1 cellular context compared by ENCODE assay signal in genomic region chr18:778194-779007, GRCh38.
TF ChIP-seq lines count a peak whose summit lies in the region.

No MANE protein-coding gene starts in this region.

TF ChIP-seq in K562, 482 proteins besides CTCF, POLR2A, EP300 and RAD21 (continued from another document):
- TF ChIP-seq RBBP5 (IDR thresholded peaks at IDR 0.05; ENCODE audit: borderline replicate concordance, insufficient read depth, low read length, poor library complexity, severe bottlenecking) (peak; percentile 0), HBP1 (CRISPR knock-in tag; IDR thresholded peaks at IDR 0.05) (no peak), MLLT1 (IDR thresholded peaks at IDR 0.05) (0 out of 4 replicates have a peak, but pooled peaks of 1 of the 2 experiments have one; percentile 15), ZNF146 (CRISPR knock-in tag; IDR thresholded peaks at IDR 0.05; ENCODE audit: unreplicated experiment) (no peak), SMARCB1 (IDR thresholded peaks at IDR 0.05; ENCODE audit: insufficient read length, low read depth) (peak; percentile 13), ZC3H8 (IDR thresholded peaks at IDR 0.05) (peak; percentile 71; the same call in 1 of the 2 replicates), ZSCAN29 (IDR thresholded peaks at IDR 0.05) (peak; percentile 20; the same call in 1 of the 2 replicates), DLX4 (CRISPR knock-in tag; IDR thresholded peaks at IDR 0.05) (no peak), NFIC (IDR thresholded peaks at IDR 0.05) (peak; percentile 89), NR2C2 (CRISPR knock-in tag; IDR thresholded peaks at IDR 0.05) (no peak), NR2C2 (tag; IDR thresholded peaks at IDR 0.05) (0 out of 2 replicates have a peak, but pooled peaks have one; percentile 35), CBX3 (IDR thresholded peaks at IDR 0.05; ENCODE audit: borderline replicate concordance in 1 of 2, low read length in 2 of 2) (no peak), TBP (optimal IDR thresholded peaks at IDR 0.05; ENCODE audit: low read depth, low read length) (peak; percentile 95), EWSR1 (IDR thresholded peaks at IDR 0.05; ENCODE audit: borderline replicate concordance, low read depth, partially characterized antibody) (peak; percentile 63), NRF1 (conservative IDR thresholded peaks at IDR 0.05 in 1 of 2, IDR thresholded peaks at IDR 0.05 in 1 of 2) (no peak), FOXA3 (CRISPR knock-in tag; conservative IDR thresholded peaks at IDR 0.05 in 1 of 2, IDR thresholded peaks at IDR 0.05 in 1 of 2) (0 out of 4 replicates have a peak, but pooled peaks of 1 of the 2 experiments have one; percentile 13), SNAPC5 (CRISPR knock-in tag; IDR thresholded peaks at IDR 0.05) (peak; percentile 44; the same call in 1 of the 2 replicates), USF2 (CRISPR knock-in tag; IDR thresholded peaks at IDR 0.05) (no peak), NFIX (CRISPR knock-in tag; IDR thresholded peaks at IDR 0.05; ENCODE audit: low read depth) (peak; percentile 5; the same call in 1 of the 2 replicates), ZNF592 (IDR thresholded peaks at IDR 0.05) (0 out of 2 replicates have a peak, but pooled peaks have one; percentile 25)
